13 cellular contexts compared by ENCODE assay signal in the genomic region with DNA sequence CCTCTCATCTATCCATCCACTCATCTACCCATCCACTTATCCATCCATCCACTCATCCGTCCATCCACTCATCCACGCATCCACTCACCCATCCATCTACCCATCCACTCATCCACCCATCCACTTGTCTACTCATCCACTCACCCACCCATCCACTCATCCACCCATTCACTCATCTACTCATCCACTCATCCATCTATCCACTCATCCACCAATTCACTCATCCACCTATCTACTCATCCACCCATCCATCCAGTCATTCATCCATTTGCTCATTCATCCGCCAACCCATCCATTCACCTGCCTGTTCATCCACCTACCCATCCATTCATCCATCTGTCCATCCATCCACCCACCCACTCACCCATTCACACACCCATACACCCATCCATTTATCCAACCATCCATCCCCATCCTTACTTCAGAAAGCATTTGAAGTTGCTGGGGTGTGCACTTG.
DNase-seq lines count a peak whose midpoint lies in the region; ATAC-seq, FAIRE-seq and TF ChIP-seq lines count a peak whose summit lies in the region.
"Had no signal": no experiment of that assay in that cellular context is flagged by ENCODE, and none has a peak within 500 bp of the region (broad histone marks: within the 10 kb centered on the region; RNA-seq: fewer than 3 reads in every experiment).

No MANE protein-coding gene starts in this region.

- ATAC-seq in GM12878 (no peak), HG02884 (IDR thresholded peaks at IDR 0.05; ENCODE audit: unreplicated experiment) (no peak), GM18498 (IDR thresholded peaks at IDR 0.05; ENCODE audit: unreplicated experiment) (no peak)
- no peak for ATAC-seq in natural killer cell treated with Interleukin-12 subunit alpha and Interleukin-12 subunit beta and Interleukin-15 and Interleukin-18, amount 100 ng/mL, for 72 hours

- no peaks in the 10 kb centered on the region for H3K27me3 Mint-ChIP-seq in natural killer cell treated with Interleukin-12 subunit alpha and Interleukin-12 subunit beta and Interleukin-15 and Interleukin-18, amount 100 ng/mL, for 72 hours

- in situ Hi-C loops in GM12878 (cut with MboI), result loop anchor here (25.0 kb wide), 1 partner anchor 1208 kb away; a partner anchor contains a TSS

- peak overlapping the region in 10 of 11 experiments; percentile 22 to 80 (median 58); a peak in 13 of 22 replicates for H3K9ac ChIP-seq in BLaER1 treated with 17β-estradiol and CSF1 and Interleukin-3, amounts not matched to agents 10 nM and 100 nM
- peak overlapping the region; percentile 69 for H3K9ac ChIP-seq in HUES6 (ENCODE audit: low read length)
- H3K9ac ChIP-seq in GM12878 (ENCODE audit: control insufficient read depth, insufficient read depth, low read length), result no peak overlapping the region

- FAIRE-seq in GM12878 (lab: Jason Lieb, UNC), result no peak
- FAIRE-seq: GM18507 had no signal

- no TSS peak for BruUV-seq in GM12878 (replicated peaks; lab: Mats Ljungman, UMichigan)

- peaks cover 67 to 97% (median 88%) of the 10 kb centered on the region in 11 experiments for H4K20me1 ChIP-seq in BLaER1 treated with 17β-estradiol and CSF1 and Interleukin-3, amounts not matched to agents 10 nM and 100 nM
- peaks cover 3% of the 10 kb centered on the region for H4K20me1 ChIP-seq in GM12878 (ENCODE audit: control insufficient read depth, insufficient read depth)

- peak overlapping the region in 4 of 10 experiments; percentile 22 to 46 (median 32); a peak in 7 of 20 replicates for H3K4me3 ChIP-seq in BLaER1 treated with 17β-estradiol and CSF1 and Interleukin-3, amounts not matched to agents 10 nM and 100 nM
- H3K4me3 ChIP-seq in HUES6 (ENCODE audit: low read depth, low read length) (peak overlapping the region; percentile 37; the same call in 1 of the 2 replicates), GM12878 (no peak overlapping the region)

- H3K9me3 Mint-ChIP-seq in natural killer cell treated with Interleukin-12 subunit alpha and Interleukin-12 subunit beta and Interleukin-15 and Interleukin-18, amount 100 ng/mL, for 72 hours, result peaks cover 10% of the 10 kb centered on the region

- RAD21 ChIA-PET in GM12878 (lab: Charles Lee; ENCODE audit: unreplicated experiment), result interaction anchor here (3.1 to 5.3 kb wide), 2 partner anchors 12 to 41 kb away, joined by 32 to 62 read pairs; no protein-coding TSS in a partner anchor

- peak overlapping the region; percentile 84 to 100 (median 99) for H3K4me2 ChIP-seq in BLaER1 treated with 17β-estradiol and CSF1 and Interleukin-3, amounts not matched to agents 10 nM and 100 nM
- peak overlapping the region; percentile 85; the same call in 1 of the 2 replicates for H3K4me2 ChIP-seq in GM12878 (ENCODE audit: control insufficient read depth, insufficient read depth)

- peaks cover 85 to 86% of the 10 kb centered on the region in 2 donors for H3K4me1 Mint-ChIP-seq in natural killer cell treated with Interleukin-12 subunit alpha and Interleukin-12 subunit beta and Interleukin-15 and Interleukin-18, amount 100 ng/mL, for 72 hours (ENCODE audit: low read depth in 2 of 2)

- H3K9me3 ChIP-seq in BLaER1 treated with 17β-estradiol and CSF1 and Interleukin-3, amounts not matched to agents 10 nM and 100 nM (replicated peaks in 1 of 11), result no peaks in the 10 kb centered on the region
- H3K9me3 ChIP-seq in HUES6 (ENCODE audit: control insufficient read depth, insufficient read depth, low read depth, low read length) (no peaks in the 10 kb centered on the region), GM12878 (replicated peaks; ENCODE audit: control insufficient read depth, insufficient read depth, low read length) (no peaks in the 10 kb centered on the region)

- no peak for TF ChIP-seq EP300 in GM12878 (IDR thresholded peaks at IDR 0.05; ENCODE audit: borderline replicate concordance in 1 of 2, control insufficient read depth in 1 of 2, low read depth in 2 of 2, low read length in 2 of 2)

- H3K27ac Mint-ChIP-seq in natural killer cell treated with Interleukin-12 subunit alpha and Interleukin-12 subunit beta and Interleukin-15 and Interleukin-18, amount 100 ng/mL, for 72 hours, result peak overlapping the region; percentile 45 to 78

- no peak for TF ChIP-seq CTCF in GM12878 (IDR thresholded peaks at IDR 0.05 in 2 of 3, conservative IDR thresholded peaks at IDR 0.05 in 1 of 3; ENCODE audit: control insufficient read depth in 2 of 3, extremely low read depth in 1 of 3, insufficient read depth in 1 of 3, low read depth in 3 of 3, low read length in 3 of 3)

- peak overlapping the region in 6 of 11 experiments; percentile 59 to 89 (median 84); a peak in 9 of 22 replicates for H3K27ac ChIP-seq in BLaER1 treated with 17β-estradiol and CSF1 and Interleukin-3, amounts not matched to agents 10 nM and 100 nM
- peak overlapping the region; percentile 88 for H3K27ac ChIP-seq in HUES6 (ENCODE audit: low read depth, low read length)
- no peak overlapping the region for H3K27ac ChIP-seq in GM12878 (ENCODE audit: control insufficient read depth, insufficient read depth)

- H2AFZ ChIP-seq in GM12878 (ENCODE audit: control insufficient read depth, low read depth, low read length), result no peak overlapping the region

- WGBS in GM12878 (ENCODE audit: insufficient coverage, insufficient replicate concordance, low lambda C conversion rate, missing lambda C conversion rate), result 97% methylated on average over 3 of the region's 3 CpGs

- peaks cover 12% of the 10 kb centered on the region for H3K36me3 Mint-ChIP-seq in natural killer cell treated with Interleukin-12 subunit alpha and Interleukin-12 subunit beta and Interleukin-15 and Interleukin-18, amount 100 ng/mL, for 72 hours

- peaks cover 95% of the 10 kb centered on the region for H3K79me2 ChIP-seq in GM12878 (ENCODE audit: control insufficient read depth, insufficient read depth, low read length)

- intact Hi-C loops in GM12878 (cut with micrococcal nuclease; ENCODE audit: unreplicated experiment), result no loop called here

- H3K36me3 ChIP-seq in BLaER1 treated with 17β-estradiol and CSF1 and Interleukin-3, amounts not matched to agents 10 nM and 100 nM, result peaks cover 13 to 91% (median 54%) of the 10 kb centered on the region in 11 experiments
- H3K36me3 ChIP-seq in HUES6 (ENCODE audit: control insufficient read depth, insufficient read depth, low read length) (peaks cover 16% of the 10 kb centered on the region), GM12878 (ENCODE audit: control insufficient read depth in 2 of 2, insufficient read depth in 2 of 2, low read length in 1 of 2) (peaks cover 25 to 38% of the 10 kb centered on the region in 2 experiments; a peak in 3 of 4 replicates)

- SMC1A ChIA-PET in GM12878 (lab: Charles Lee; ENCODE audit: uncharacterized antibody, unreplicated experiment), result interaction anchor here (4.9 to 5.7 kb wide), 2 partner anchors 10 to 28 kb away, joined by 82 to 96 read pairs; no protein-coding TSS in a partner anchor

- CTCF ChIA-PET in GM12878 (lab: Yijun Ruan, JAX), result interaction anchor here (0.9 kb wide), 1 partner anchor 30 kb away, joined by 3 read pairs; no protein-coding TSS in a partner anchor

- no peak for TF ChIP-seq POLR2A in GM12878 (IDR thresholded peaks at IDR 0.05; ENCODE audit: low read depth, low read length)

- peaks cover 96 to 99% (median 97%) of the 10 kb centered on the region in 10 experiments for H3K4me1 ChIP-seq in BLaER1 treated with 17β-estradiol and CSF1 and Interleukin-3, amounts not matched to agents 10 nM and 100 nM
- peaks cover 84% of the 10 kb centered on the region for H3K4me1 ChIP-seq in HUES6 (ENCODE audit: control insufficient read depth, insufficient read depth, low read length)
- peaks cover 71% of the 10 kb centered on the region for H3K4me1 ChIP-seq in GM12878 (ENCODE audit: control insufficient read depth, insufficient read depth, low read length)

- no peaks in the 10 kb centered on the region for H3K27me3 ChIP-seq in BLaER1 treated with 17β-estradiol and CSF1 and Interleukin-3, amounts not matched to agents 10 nM and 100 nM
- H3K27me3 ChIP-seq in HUES6 (ENCODE audit: control insufficient read depth, insufficient read depth, low read length) (no peaks in the 10 kb centered on the region), GM12878 (replicated peaks in 1 of 2; ENCODE audit: control insufficient read depth in 2 of 2, insufficient read depth in 2 of 2, low read length in 1 of 2) (no peaks in the 10 kb centered on the region)

- POLR2A ChIA-PET in GM12878 (lab: Charles Lee), result interaction anchor here (5.2 to 5.8 kb wide), 2 partner anchors 10 to 21 kb away, joined by 41 to 47 read pairs; no protein-coding TSS in a partner anchor

- no peak for DNase-seq in GM12878 (ENCODE audit: low read depth, low spot score)
- no peak for DNase-seq in natural killer cell treated with Interleukin-12 subunit alpha and Interleukin-12 subunit beta and Interleukin-15 and Interleukin-18, amount 100 ng/mL, for 72 hours (ENCODE audit: low spot score)
- no peak for DNase-seq in DMS 273 (lab: John Stamatoyannopoulos, UW; ENCODE audit: unreplicated experiment)
- DNase-seq in AG20443 (ENCODE audit: low spot score), result no peak
- DNase-seq: anterior cingulate cortex; DMS 273 treated with DMSO at 0.1 percent for 48 hours; NCI-H526; stimulated activated CD8-positive, alpha-beta memory T cell treated with anti-CD3 and anti-CD28 coated beads, Interleukin-4, amount 100 ng/mL, for 48 hours had no signal

- peak overlapping the region; percentile 3 for H3K4me3 Mint-ChIP-seq in natural killer cell treated with Interleukin-12 subunit alpha and Interleukin-12 subunit beta and Interleukin-15 and Interleukin-18, amount 100 ng/mL, for 72 hours

- no peak for TF ChIP-seq RAD21 in GM12878 (IDR thresholded peaks at IDR 0.05; ENCODE audit: insufficient read depth, low read depth, low read length)

TF ChIP-seq in GM12878, 131 proteins besides CTCF, POLR2A, EP300 and RAD21:
- peak; percentile 79; the same call in 1 of the 2 replicates for TF ChIP-seq HDGF (IDR thresholded peaks at IDR 0.05)
- TF ChIP-seq IKZF1 (conservative IDR thresholded peaks at IDR 0.05), result no peak
